ENCODE assay signal across 16 cellular contexts in the genomic region with DNA sequence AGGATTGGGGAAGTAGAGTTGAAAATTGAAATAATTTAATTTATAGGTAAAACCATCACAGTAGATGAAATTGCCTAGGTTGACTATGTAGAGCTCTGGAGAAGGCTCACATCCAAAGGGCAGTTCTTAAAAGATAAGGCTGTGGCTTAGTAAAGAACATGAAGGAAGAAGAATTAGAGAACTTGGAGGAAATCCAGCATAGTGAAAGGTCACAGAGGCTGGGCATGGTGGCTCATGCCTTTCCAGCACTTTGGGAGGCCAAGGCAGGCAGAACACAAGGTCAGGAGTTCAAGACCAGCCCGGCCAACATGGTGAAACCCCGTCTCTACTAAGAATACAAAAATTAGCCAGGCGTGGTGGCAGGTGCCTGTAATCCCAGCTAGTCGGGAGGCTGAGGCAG. TPM values are rescaled to one million over a fixed set of nuclear protein-coding genes. Genes with fewer than 3 reads are reported as not detected.
DNase-seq lines count a peak whose midpoint lies in the region; ATAC-seq and TF ChIP-seq lines count a peak whose summit lies in the region.
"Not testable (repeated sequence)": the region's sequence is repeated elsewhere in the genome, so short reads cannot be mapped to it uniquely, and the experiment has no call there.
"Had no signal": no experiment of that assay in that cellular context is flagged by ENCODE, and none has a peak within 500 bp of the region (broad histone marks: within the 10 kb centered on the region; RNA-seq: fewer than 3 reads in every experiment).

No MANE protein-coding gene starts in this region.

- WGBS in transverse colon (ENCODE audit: low coverage in 1 of 2), 2 donors = 85% methylated on average over 4 of the region's 4 CpGs; no CpG with 5 or more reads in 1 of the 2 donors

- not testable (repeated sequence) for H3K9me3 ChIP-seq in CD4-positive, CD25-positive, alpha-beta regulatory T cell (ENCODE audit: control insufficient read depth in 2 of 2, low read length in 2 of 2); transverse colon

- TF ChIP-seq CTCF in transverse colon (IDR thresholded peaks at IDR 0.05) = not testable (repeated sequence)

- H3K27me3 Mint-ChIP-seq in CD4-positive, CD25-positive, alpha-beta regulatory T cell; T-cell; activated CD4-positive, alpha-beta T cell treated with anti-CD3 and anti-CD28 coated beads, Interleukin-2, amount 10 ng/mL, durations not matched to agents 7 days and 5 days; activated naive CD4-positive, alpha-beta T cell treated with anti-CD3 and anti-CD28 coated beads, Interleukin-2, amount 50 U/mL, for 24 hours; effector memory CD8-positive, alpha-beta T cell: not testable (repeated sequence)

- TF ChIP-seq POLR2A in transverse colon (IDR thresholded peaks at IDR 0.05) = not testable (repeated sequence)

- H3K4me3 ChIP-seq in CD4-positive, CD25-positive, alpha-beta regulatory T cell (ENCODE audit: low read depth, low read length) = peak overlapping the region; percentile 29
- not testable (repeated sequence) for H3K4me3 ChIP-seq in transverse colon

- peak overlapping the region in 1 of 4 donors; percentile 65 for H3K4me3 Mint-ChIP-seq in CD4-positive, CD25-positive, alpha-beta regulatory T cell
- peak overlapping the region in 1 of 3 donors; percentile 75 for H3K4me3 Mint-ChIP-seq in T-cell
- not testable (repeated sequence) for H3K4me3 Mint-ChIP-seq in activated CD4-positive, alpha-beta T cell treated with anti-CD3 and anti-CD28 coated beads, Interleukin-2, amount 10 ng/mL, durations not matched to agents 7 days and 5 days; activated naive CD4-positive, alpha-beta T cell treated with anti-CD3 and anti-CD28 coated beads, Interleukin-2, amount 50 U/mL, for 24 hours
- H3K4me3 Mint-ChIP-seq in effector memory CD8-positive, alpha-beta T cell = peak overlapping the region in 1 of 2 donors; percentile 47

- not testable (repeated sequence) for H3K9me3 Mint-ChIP-seq in CD4-positive, CD25-positive, alpha-beta regulatory T cell; T-cell; activated naive CD4-positive, alpha-beta T cell treated with anti-CD3 and anti-CD28 coated beads, Interleukin-2, amount 50 U/mL, for 24 hours; effector memory CD8-positive, alpha-beta T cell
- H3K9me3 Mint-ChIP-seq in activated CD4-positive, alpha-beta T cell treated with anti-CD3 and anti-CD28 coated beads, Interleukin-2, amount 10 ng/mL, durations not matched to agents 7 days and 5 days = peaks cover 30% of the 10 kb centered on the region

- H3K36me3 Mint-ChIP-seq in CD4-positive, CD25-positive, alpha-beta regulatory T cell = peaks cover 12% of the 10 kb centered on the region
- not testable (repeated sequence) for H3K36me3 Mint-ChIP-seq in T-cell; activated naive CD4-positive, alpha-beta T cell treated with anti-CD3 and anti-CD28 coated beads, Interleukin-2, amount 50 U/mL, for 24 hours; effector memory CD8-positive, alpha-beta T cell (ENCODE audit: insufficient read depth)
- H3K36me3 Mint-ChIP-seq in activated CD4-positive, alpha-beta T cell treated with anti-CD3 and anti-CD28 coated beads, Interleukin-2, amount 10 ng/mL, durations not matched to agents 7 days and 5 days (ENCODE audit: low read depth) = peaks cover 33% of the 10 kb centered on the region

- TF ChIP-seq EP300 in transverse colon (IDR thresholded peaks at IDR 0.05; ENCODE audit: low read depth) = not testable (repeated sequence)

- H3K27ac ChIP-seq in CD4-positive, CD25-positive, alpha-beta regulatory T cell (ENCODE audit: insufficient read depth, low read length, poor library complexity, severe bottlenecking) = not testable (repeated sequence)
- peak overlapping the region in 3 of 4 donors; percentile 36 to 62 (median 51) for H3K27ac ChIP-seq in transverse colon

- CTCF ChIA-PET in T-cell (lab: Charles Lee); activated CD4-positive, alpha-beta T cell treated with anti-CD3 and anti-CD28 coated beads, Interleukin-2, amount 10 ng/mL, durations not matched to agents 7 days and 5 days (lab: Charles Lee): not testable (repeated sequence)

- H3K27me3 ChIP-seq in CD4-positive, CD25-positive, alpha-beta regulatory T cell (ENCODE audit: control insufficient read depth, insufficient read depth, low read length); transverse colon: not testable (repeated sequence)

- intact Hi-C loops in transverse colon (cut with DNase I; ENCODE audit: low total_unique reads) = not testable (repeated sequence)

- peak overlapping the region; percentile 89 to 98 (median 90) for H3K27ac Mint-ChIP-seq in CD4-positive, CD25-positive, alpha-beta regulatory T cell
- H3K27ac Mint-ChIP-seq in T-cell = peak overlapping the region; percentile 87 to 97
- peak overlapping the region; percentile 90 for H3K27ac Mint-ChIP-seq in activated CD4-positive, alpha-beta T cell treated with anti-CD3 and anti-CD28 coated beads, Interleukin-2, amount 10 ng/mL, durations not matched to agents 7 days and 5 days
- H3K27ac Mint-ChIP-seq in activated naive CD4-positive, alpha-beta T cell treated with anti-CD3 and anti-CD28 coated beads, Interleukin-2, amount 50 U/mL, for 24 hours = peak overlapping the region; percentile 66
- peak overlapping the region; percentile 86 to 91 for H3K27ac Mint-ChIP-seq in effector memory CD8-positive, alpha-beta T cell

- H3K36me3 ChIP-seq in CD4-positive, CD25-positive, alpha-beta regulatory T cell (ENCODE audit: control insufficient read depth, insufficient read depth, low read length); transverse colon: not testable (repeated sequence)

- in situ Hi-C loops in transverse colon (cut with MboI; ENCODE audit: low pct_ligation_motif_present in 1 of 4, low pct_unique_long_range_greater_than_20kb in 1 of 4, low sequenced_read_pairs in 3 of 4) = not testable (repeated sequence)

- not testable (repeated sequence) for DNase-seq in CD4-positive, CD25-positive, alpha-beta regulatory T cell; T-cell; activated CD4-positive, alpha-beta T cell treated with anti-CD3 and anti-CD28 coated beads, Interleukin-2, amount 10 ng/mL, durations not matched to agents 7 days and 5 days; effector memory CD8-positive, alpha-beta T cell; transverse colon
- peak; percentile 43 for DNase-seq in LoVo (ENCODE audit: low spot score)
- peak; percentile 36 for DNase-seq in mucosa of gallbladder (ENCODE audit: low spot score)

- H3K4me1 ChIP-seq in CD4-positive, CD25-positive, alpha-beta regulatory T cell (ENCODE audit: control insufficient read depth, insufficient read depth, low read length, poor library complexity, severe bottlenecking) = peaks cover 22% of the 10 kb centered on the region
- peaks cover 0 to 26% (median 14%) of the 10 kb centered on the region in 4 donors for H3K4me1 ChIP-seq in transverse colon

- not testable (repeated sequence) for ATAC-seq in CD4-positive, CD25-positive, alpha-beta regulatory T cell (ENCODE audit: low read depth in 2 of 2); T-cell (replicated peaks in 1 of 4); effector memory CD8-positive, alpha-beta T cell (replicated peaks)

- POLR2A ChIA-PET in T-cell (lab: Charles Lee); activated CD4-positive, alpha-beta T cell treated with anti-CD3 and anti-CD28 coated beads, Interleukin-2, amount 10 ng/mL, durations not matched to agents 7 days and 5 days (lab: Charles Lee): not testable (repeated sequence)

- H3K4me1 Mint-ChIP-seq in CD4-positive, CD25-positive, alpha-beta regulatory T cell = peaks cover 29 to 53% (median 34%) of the 10 kb centered on the region in 4 donors
- H3K4me1 Mint-ChIP-seq in T-cell = peaks cover 32 to 47% (median 34%) of the 10 kb centered on the region in 3 donors
- H3K4me1 Mint-ChIP-seq in activated CD4-positive, alpha-beta T cell treated with anti-CD3 and anti-CD28 coated beads, Interleukin-2, amount 10 ng/mL, durations not matched to agents 7 days and 5 days = peaks cover 44% of the 10 kb centered on the region
- peaks cover 28% of the 10 kb centered on the region for H3K4me1 Mint-ChIP-seq in activated naive CD4-positive, alpha-beta T cell treated with anti-CD3 and anti-CD28 coated beads, Interleukin-2, amount 50 U/mL, for 24 hours
- peaks cover 16% of the 10 kb centered on the region in 2 donors for H3K4me1 Mint-ChIP-seq in effector memory CD8-positive, alpha-beta T cell (ENCODE audit: low read depth in 2 of 2)

RNA-seq across cellular contexts. Expression of a gene that starts 7.0 kb away (rescaled TPM):
- 1.7 TPM for total RNA-seq in CD4-positive, CD25-positive, alpha-beta regulatory T cell
- 1 to 10 TPM in 3 of 4 donors, under 1 TPM in 1; 0.72 to 4.0 (median 1.4) TPM for polyA plus RNA-seq in CD4-positive, CD25-positive, alpha-beta regulatory T cell
- total RNA-seq in T-cell = 1 to 10 TPM in 1 of 5 donors, under 1 TPM in 3, not detected in 1; 0.32 to 1.1 (median 0.42) TPM
- 1 to 10 TPM; 1.8 to 2.2 TPM for total RNA-seq in activated CD4-positive, alpha-beta T cell treated with anti-CD3 and anti-CD28 coated beads, Interleukin-2, amount 10 ng/mL, durations not matched to agents 7 days and 5 days
- total RNA-seq in mucosa of gallbladder = 0.95 TPM
- total RNA-seq in transverse colon = under 1 TPM in 1 of 4 donors, not detected in 3; 0.80 TPM
- total RNA-seq: endothelial cell of umbilical vein, fibroblast of lung, H9, left ventricle myocardium inferior, osteocyte, PC-9, skeletal muscle tissue had no signal
- polyA plus RNA-seq: BJ, endothelial cell of umbilical vein, fibroblast of lung had no signal

RNA-seq across cellular contexts. Expression of a gene that starts 38.0 kb away (rescaled TPM):
- 1.6 TPM for total RNA-seq in CD4-positive, CD25-positive, alpha-beta regulatory T cell
- 1 to 10 TPM; 2.1 to 9.9 (median 6.3) TPM for polyA plus RNA-seq in CD4-positive, CD25-positive, alpha-beta regulatory T cell
- total RNA-seq in T-cell (1 to 10 TPM; 1.4 to 7.6 (median 5.5) TPM), mucosa of gallbladder (48.9 TPM), transverse colon (100 to 1,000 TPM in 2 of 4 donors, 10 to 100 TPM in 2; 38.8 to 209 (median 92.1) TPM)
- total RNA-seq in activated CD4-positive, alpha-beta T cell treated with anti-CD3 and anti-CD28 coated beads, Interleukin-2, amount 10 ng/mL, durations not matched to agents 7 days and 5 days = under 1 TPM; 0.27 to 0.89 TPM
